ENCODE assay signal across 8 cellular contexts in the genomic region with DNA sequence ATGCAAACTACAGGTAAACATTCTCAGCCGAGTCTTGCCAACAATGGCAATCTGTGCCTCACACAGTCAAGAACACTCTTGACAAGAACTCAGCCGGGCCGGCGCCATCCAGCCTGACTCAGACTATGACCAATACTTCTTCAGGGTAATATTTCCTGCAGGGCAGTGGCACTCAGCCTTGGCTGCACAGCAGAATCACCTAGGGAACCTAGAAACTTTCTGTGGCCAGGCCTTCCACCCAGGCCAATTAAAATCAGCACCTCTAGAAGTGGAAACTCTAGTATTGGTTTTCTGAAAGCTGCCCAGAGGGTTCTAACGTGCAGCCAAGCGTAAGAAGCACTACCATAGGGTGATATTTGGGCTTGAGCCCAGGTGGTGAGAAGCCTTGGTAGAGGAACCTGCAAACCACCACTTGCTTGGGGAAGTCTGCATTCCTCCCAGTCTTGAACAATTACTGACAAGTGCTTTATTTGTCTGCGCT.
DNase-seq lines count a peak whose midpoint lies in the region; ATAC-seq, FAIRE-seq and TF ChIP-seq lines count a peak whose summit lies in the region.

No MANE protein-coding gene starts in this region.

- no peak for TF ChIP-seq POLR2A in sigmoid colon (IDR thresholded peaks at IDR 0.05)

- no peaks in the 10 kb centered on the region for H3K36me3 ChIP-seq in GM23248 (ENCODE audit: low read depth)
- peaks cover 0 to 20% (median 0%) of the 10 kb centered on the region in 4 donors for H3K36me3 ChIP-seq in sigmoid colon

- H3K79me2 ChIP-seq in GM23248 (ENCODE audit: insufficient read depth) = no peaks in the 10 kb centered on the region

- H3K4me1 ChIP-seq in GM23248 (ENCODE audit: insufficient read depth) (peaks cover 43% of the 10 kb centered on the region), sigmoid colon (no peaks in the 10 kb centered on the region)

- peaks cover 32% of the 10 kb centered on the region for H3F3A ChIP-seq in GM23248 (ENCODE audit: insufficient read depth)

- no peaks in the 10 kb centered on the region for H3K9me2 ChIP-seq in GM23248 (ENCODE audit: insufficient read depth)

- WGBS in GM23248 (ENCODE audit: low coverage in 1 of 2, low lambda C conversion rate in 2 of 2, missing lambda C conversion rate in 2 of 2), 2 experiments = 39 to 44% methylated on average over 7 of the region's 7 CpGs
- 37 to 78% methylated on average over 7 of the region's 7 CpGs for WGBS in sigmoid colon, 2 donors

- peak overlapping the region; percentile 15 for H3K4me2 ChIP-seq in GM23248 (ENCODE audit: unreplicated experiment)

- FAIRE-seq in D721Med (lab: Jason Lieb, UNC) = no peak

- H3K27me3 ChIP-seq in GM23248 (replicated peaks; ENCODE audit: insufficient read depth) (no peaks in the 10 kb centered on the region), sigmoid colon (no peaks in the 10 kb centered on the region)

- no peak overlapping the region for H2AFZ ChIP-seq in GM23248

- H3K4me3 ChIP-seq in GM23248 (no peak overlapping the region), sigmoid colon (no peak overlapping the region)

- no peak for ATAC-seq in GM21423 (IDR thresholded peaks at IDR 0.05; ENCODE audit: unreplicated experiment)

- in situ Hi-C loops in Caki2 (cut with HindIII; ENCODE audit: low pct_unique_long_range_greater_than_20kb, low sequenced_read_pairs) = no loop called here
- in situ Hi-C loops in GM23248 (cut with MboI) = no loop called here

- H4K20me1 ChIP-seq in GM23248 (ENCODE audit: insufficient read depth) = no peaks in the 10 kb centered on the region

- peak overlapping the region; percentile 82 for H3K27ac ChIP-seq in GM23248
- no peak overlapping the region for H3K27ac ChIP-seq in sigmoid colon

- H3K9me3 ChIP-seq in GM23248 (ENCODE audit: low read depth) = no peaks in the 10 kb centered on the region
- H3K9me3 ChIP-seq in sigmoid colon = no peaks in the 10 kb centered on the region

- intact Hi-C loops in sigmoid colon (cut with DNase I) = no loop called here

- peak overlapping the region; percentile 28; the same call in 1 of the 2 replicates for H3K9ac ChIP-seq in GM23248

- TF ChIP-seq EP300 in sigmoid colon (IDR thresholded peaks at IDR 0.05) = no peak

- TF ChIP-seq CTCF in sigmoid colon (IDR thresholded peaks at IDR 0.05) (no peak), D721Med (IDR thresholded peaks at IDR 0.05; ENCODE audit: insufficient read depth, missing control alignments) (no peak)

- DNase-seq in Caki2 (ENCODE audit: low read depth) (peak; percentile 86), GM23248 (peak; percentile 95), NCI-H510A treated with DMSO at 0.1 percent for 48 hours (lab: John Stamatoyannopoulos, UW) (peak; percentile 42), glomerular visceral epithelial cell (ENCODE audit: extremely low spot score) (peak; percentile 85), sigmoid colon (no peak), NCI-H146 treated with DMSO at 0.1 percent for 48 hours (lab: John Stamatoyannopoulos, UW; ENCODE audit: unreplicated experiment) (no peak), D721Med (ENCODE audit: insufficient read length, low spot score) (no peak)

Comparison
In these comparisons a context has a peak if more than half of its experiments do, and no peak if none do; other contexts are left out.
1. DNase-seq: peak in Caki2 (single experiment), GM23248 (single experiment), NCI-H510A treated with DMSO at 0.1 percent for 48 hours (single experiment) and glomerular visceral epithelial cell (single experiment); none in sigmoid colon (single experiment), NCI-H146 treated with DMSO at 0.1 percent for 48 hours (single experiment) and D721Med (single experiment).